In genomic region chr4:25313194-25313895, GRCh38 we compare ENCODE assay signal across 7 cellular contexts. TPM values are rescaled to one million over a fixed set of nuclear protein-coding genes. Genes with fewer than 3 reads are reported as not detected.
DNase-seq lines count a peak whose midpoint lies in the region; ATAC-seq and TF ChIP-seq lines count a peak whose summit lies in the region.

No MANE protein-coding gene starts in this region.

- H3T11ph ChIP-seq in H9 (ENCODE audit: low read length): no peak overlapping the region

- H3K79me2 ChIP-seq in H9 (ENCODE audit: insufficient read depth, low read length): no peaks in the 10 kb centered on the region
- peaks cover 9% of the 10 kb centered on the region for H3K79me2 ChIP-seq in SU-DHL-6 (ENCODE audit: insufficient read depth, low read length)

- no peaks in the 10 kb centered on the region for H3K9me2 ChIP-seq in SU-DHL-6 (replicated peaks; ENCODE audit: insufficient read depth, low read length)

- no peak overlapping the region for H2BK12ac ChIP-seq in H9 (ENCODE audit: insufficient read length, low read depth, low read length)

- H3K4me2 ChIP-seq in H9 (ENCODE audit: insufficient read depth, insufficient read length, low read length): peak overlapping the region; percentile 76
- H3K4me2 ChIP-seq in SU-DHL-6 (ENCODE audit: low read depth, low read length, poor library complexity, severe bottlenecking): peak overlapping the region; percentile 84

- H3K36me3 ChIP-seq in SU-DHL-6 (ENCODE audit: low read length) (no peaks in the 10 kb centered on the region; the same call in 1 of the 2 replicates), sigmoid colon (peaks cover 0 to 14% (median 5%) of the 10 kb centered on the region in 4 donors)

- no peak overlapping the region for H2BK120ac ChIP-seq in H9 (ENCODE audit: low read depth, low read length, poor library complexity, severe bottlenecking)

- H2AK5ac ChIP-seq in H9 (ENCODE audit: insufficient read length, low read length): no peak overlapping the region

- no peak overlapping the region for H4K91ac ChIP-seq in H9 (ENCODE audit: insufficient read length, low read depth, low read length)

- H3F3A ChIP-seq in SU-DHL-6 (ENCODE audit: insufficient read depth): no peaks in the 10 kb centered on the region

- H3K9ac ChIP-seq in H9 (ENCODE audit: extremely low read depth, insufficient read length, low read length) (peak overlapping the region; percentile 96), SU-DHL-6 (ENCODE audit: low read length) (peak overlapping the region; percentile 87)

- POLR2A ChIA-PET in GM10248 (lab: Yijun Ruan, JAX): no interaction called here

- peaks cover 6 to 9% of the 10 kb centered on the region in 2 experiments for H3K4me1 Mint-ChIP-seq in H9

- H2BK5ac ChIP-seq in H9 (ENCODE audit: insufficient read length, low read length): no peak overlapping the region

- H3K9me3 ChIP-seq in H9 (ENCODE audit: control insufficient read depth, low read depth, low read length) (no peaks in the 10 kb centered on the region), SU-DHL-6 (ENCODE audit: insufficient read depth, low read length) (no peaks in the 10 kb centered on the region), sigmoid colon (no peaks in the 10 kb centered on the region)

- H3K4me1 ChIP-seq in H9 (ENCODE audit: insufficient read depth, low read length) (no peaks in the 10 kb centered on the region), sigmoid colon (peaks cover 0 to 9% (median 8%) of the 10 kb centered on the region in 4 donors)

- H3K27ac Mint-ChIP-seq in H9: peak overlapping the region; percentile 99

- no peak overlapping the region for H2BK20ac ChIP-seq in H9 (ENCODE audit: low read depth, low read length, poor library complexity, severe bottlenecking)

- H3K27me3 Mint-ChIP-seq in H9 (ENCODE audit: low read depth): peaks cover 3% of the 10 kb centered on the region

- ATAC-seq in HG02973 (IDR thresholded peaks at IDR 0.05; ENCODE audit: unreplicated experiment): no peak

- H4K8ac ChIP-seq in H9 (replicated peaks; ENCODE audit: insufficient read length, low read depth, low read length): peak overlapping the region; percentile 14

- H3K27me3 ChIP-seq in H9 (ENCODE audit: insufficient read depth, low read length): no peaks in the 10 kb centered on the region
- no peaks in the 10 kb centered on the region for H3K27me3 ChIP-seq in SU-DHL-6 (ENCODE audit: low read length)
- no peaks in the 10 kb centered on the region for H3K27me3 ChIP-seq in sigmoid colon

- peaks cover 0 to 4% of the 10 kb centered on the region in 2 experiments; a peak in 2 of 5 replicates for H3K9me3 Mint-ChIP-seq in H9

- CTCF ChIA-PET in GM10248 (lab: Yijun Ruan, JAX): interaction anchor here (1.1 to 6.0 kb wide), 37 partner anchors 8 to 303 kb away, joined by 3 to 64 read pairs (median 8); partner anchors contain the start of genes ANAPC4 and PI4K2B

- TF ChIP-seq CTCF in H9 (conservative IDR thresholded peaks at IDR 0.05): no peak
- no peak for TF ChIP-seq CTCF in SU-DHL-6 (IDR thresholded peaks at IDR 0.05; ENCODE audit: insufficient read depth, low read length, poor library complexity, severe bottlenecking)
- TF ChIP-seq CTCF in fibroblast of villous mesenchyme (IDR thresholded peaks at IDR 0.05; ENCODE audit: insufficient read depth, low read depth, low read length): no peak
- TF ChIP-seq CTCF in sigmoid colon (IDR thresholded peaks at IDR 0.05): no peak
- TF ChIP-seq CTCF in GM10248 (IDR thresholded peaks at IDR 0.05; ENCODE audit: control extremely low read depth, extremely low read depth, low read depth, missing control alignments): no peak

- peaks cover 4 to 13% (median 9%) of the 10 kb centered on the region in 3 experiments; a peak in 5 of 7 replicates for H3K36me3 Mint-ChIP-seq in H9 (ENCODE audit: insufficient read depth in 1 of 3, low read depth in 3 of 3)

- no peaks in the 10 kb centered on the region for H3K23me2 ChIP-seq in H9 (ENCODE audit: insufficient read length, low read depth, low read length, poor library complexity, severe bottlenecking)

- peak overlapping the region; percentile 94 for H3K4me3 ChIP-seq in SU-DHL-6 (ENCODE audit: insufficient read depth, low read length, poor library complexity, severe bottlenecking)
- peak overlapping the region; percentile 74 for H3K4me3 ChIP-seq in fibroblast of villous mesenchyme (ENCODE audit: low read depth, low read length)
- H3K4me3 ChIP-seq in sigmoid colon: peak overlapping the region; percentile 47 to 76 (median 70)

- H2AFZ ChIP-seq in H9 (ENCODE audit: low read length) (peak overlapping the region; percentile 49), SU-DHL-6 (ENCODE audit: low read depth, low read length, severe bottlenecking) (peak overlapping the region; percentile 93)

- no peak for TF ChIP-seq EP300 in sigmoid colon (IDR thresholded peaks at IDR 0.05)

- no peak overlapping the region for H3K23ac ChIP-seq in H9 (ENCODE audit: insufficient read length, low read depth, low read length)

- WGBS in H9 (ENCODE audit: extremely low coverage, insufficient read length, low lambda C conversion rate): no CpG with 5 or more reads among the region's 23 CpGs
- 24 to 27% methylated on average over 23 of the region's 23 CpGs for WGBS in sigmoid colon, 2 donors

- no peak for TF ChIP-seq POLR2A in sigmoid colon (IDR thresholded peaks at IDR 0.05)

- H3K56ac ChIP-seq in H9 (ENCODE audit: insufficient read length, low read depth, low read length): no peak overlapping the region

- H3K27ac ChIP-seq in H9 (ENCODE audit: insufficient read length, low read depth, low read length) (peak overlapping the region; percentile 72), SU-DHL-6 (ENCODE audit: low read depth, low read length) (0 out of 2 replicates have a peak overlapping the region, but pooled peaks have one; percentile 9), sigmoid colon (peak overlapping the region; percentile 62 to 83 (median 80))

- H3K18ac ChIP-seq in H9 (ENCODE audit: insufficient read length, low read depth, low read length): no peak overlapping the region

- H4K5ac ChIP-seq in H9 (ENCODE audit: insufficient read length, low read depth, low read length): peak overlapping the region; percentile 63

- no peak overlapping the region for H2BK15ac ChIP-seq in H9 (ENCODE audit: low read depth, low read length)

- intact Hi-C loops in sigmoid colon (cut with DNase I): loop anchor here (2.0 to 5.0 kb wide), 3 partner anchors 63 to 151 kb away; partner anchors contain the start of genes ANAPC4, PI4K2B and SEPSECS

- H3K14ac ChIP-seq in H9 (ENCODE audit: insufficient read depth, low read length): no peak overlapping the region

- DNase-seq in H9 (no peak), fibroblast of villous mesenchyme (ENCODE audit: low read depth) (no peak), sigmoid colon (no peak), amniotic stem cell (lab: John Stamatoyannopoulos, UW) (no peak), GM10248 (ENCODE audit: extremely low spot score) (no peak)

- H4K20me1 ChIP-seq in H9 (ENCODE audit: control insufficient read depth, insufficient read depth, insufficient read length) (no peaks in the 10 kb centered on the region), SU-DHL-6 (ENCODE audit: low read depth, low read length) (no peaks in the 10 kb centered on the region)

- H3K4me3 Mint-ChIP-seq in H9: peak overlapping the region; percentile 94 to 98

- H3K79me1 ChIP-seq in H9 (ENCODE audit: insufficient read depth, low read depth, low read length, poor library complexity, severe bottlenecking): no peaks in the 10 kb centered on the region

- H3K4ac ChIP-seq in H9 (ENCODE audit: low read depth, low read length): no peak overlapping the region

RNA-seq across cellular contexts. Expression of gene ZCCHC4, which starts 0.8 kb away (rescaled TPM):
- total RNA-seq in H9 (2021) (6.4 and 6.8 TPM in 2 replicates), fibroblast of villous mesenchyme (11.0 and 15.1 TPM in 2 replicates), sigmoid colon (10 to 100 TPM in 3 of 4 donors, 1 to 10 TPM in 1; 9.1 to 21.8 (median 17.8) TPM)
- polyA plus RNA-seq in sigmoid colon: 1 to 10 TPM; 3.5 to 4.5 (median 4.2) TPM

Comparison
In these comparisons a context has a peak if more than half of its experiments do, and no peak if none do; other contexts are left out.
1. H3K27ac ChIP-seq: peak in every context shown above with its lines; median percentile 80 in sigmoid colon; 72 in H9; 9 in SU-DHL-6.